ENCODE assay signal across 9 cellular contexts in genomic region chr2:28445448-28446258, GRCh38. TPM values are rescaled to one million over a fixed set of nuclear protein-coding genes. Genes with fewer than 3 reads are reported as not detected.
DNase-seq lines count a peak whose midpoint lies in the region; ATAC-seq and TF ChIP-seq lines count a peak whose summit lies in the region.
"Had no signal": no experiment of that assay in that cellular context is flagged by ENCODE, and none has a peak within 500 bp of the region (broad histone marks: within the 10 kb centered on the region; RNA-seq: fewer than 3 reads in every experiment).

No MANE protein-coding gene starts in this region.

- H3K9me2 ChIP-seq in hepatocyte (replicated peaks; ENCODE audit: insufficient read depth) = no peaks in the 10 kb centered on the region

- no peaks in the 10 kb centered on the region for H3K9me3 Mint-ChIP-seq in activated naive CD4-positive, alpha-beta T cell treated with anti-CD3 and anti-CD28 coated beads, Interleukin-2, amount 10 ng/mL, durations not matched to agents 7 days and 5 days
- peaks cover 6% of the 10 kb centered on the region for H3K9me3 Mint-ChIP-seq in activated T-cell treated with anti-CD3 and anti-CD28 coated beads, Interleukin-2, amount 50 U/mL, for 24 hours
- H3K9me3 Mint-ChIP-seq in CD4-positive, alpha-beta memory T cell = peaks cover 0 to 2% (median 0%) of the 10 kb centered on the region in 8 donors

- H3K36me3 Mint-ChIP-seq in activated naive CD4-positive, alpha-beta T cell treated with anti-CD3 and anti-CD28 coated beads, Interleukin-2, amount 10 ng/mL, durations not matched to agents 7 days and 5 days = no peaks in the 10 kb centered on the region
- H3K36me3 Mint-ChIP-seq in activated T-cell treated with anti-CD3 and anti-CD28 coated beads, Interleukin-2, amount 50 U/mL, for 24 hours (ENCODE audit: low read depth) = no peaks in the 10 kb centered on the region
- no peaks in the 10 kb centered on the region for H3K36me3 Mint-ChIP-seq in CD4-positive, alpha-beta memory T cell

- H3K4me3 ChIP-seq in hepatocyte = no peak overlapping the region
- no peak overlapping the region for H3K4me3 ChIP-seq in CD4-positive, alpha-beta memory T cell (ENCODE audit: low read length in 2 of 2)

- H3K4me1 Mint-ChIP-seq in activated naive CD4-positive, alpha-beta T cell treated with anti-CD3 and anti-CD28 coated beads, Interleukin-2, amount 10 ng/mL, durations not matched to agents 7 days and 5 days = peaks cover 30% of the 10 kb centered on the region
- peaks cover 82% of the 10 kb centered on the region for H3K4me1 Mint-ChIP-seq in activated T-cell treated with anti-CD3 and anti-CD28 coated beads, Interleukin-2, amount 50 U/mL, for 24 hours (ENCODE audit: low read depth)
- peaks cover 0 to 17% (median 5%) of the 10 kb centered on the region in 4 donors for H3K4me1 Mint-ChIP-seq in CD4-positive, alpha-beta memory T cell

- POLR2A ChIA-PET in CD4-positive, alpha-beta memory T cell (lab: Charles Lee; ENCODE audit: partially characterized antibody) = interaction anchor here (0.9 kb wide), 1 partner anchor 54 kb away, joined by 3 read pairs; no protein-coding TSS in a partner anchor

- 53% methylated on average over 7 of the region's 7 CpGs for WGBS in hepatocyte (ENCODE audit: low lambda C conversion rate, missing lambda C conversion rate)

- ATAC-seq in Right ventricle myocardium inferior (no peak), HG02623 (IDR thresholded peaks at IDR 0.05; ENCODE audit: unreplicated experiment) (no peak)

- peak overlapping the region; percentile 72 for H3K27ac ChIP-seq in hepatocyte
- no peak overlapping the region for H3K27ac ChIP-seq in CD4-positive, alpha-beta memory T cell (ENCODE audit: low read depth, low read length)
- H3K27ac ChIP-seq: HL-60 had no signal

- peaks cover 3% of the 10 kb centered on the region for H3K4me1 ChIP-seq in hepatocyte (ENCODE audit: insufficient read depth)
- peaks cover 6% of the 10 kb centered on the region for H3K4me1 ChIP-seq in CD4-positive, alpha-beta memory T cell (ENCODE audit: insufficient read depth, low read length)

- H3K36me3 ChIP-seq in hepatocyte (replicated peaks; ENCODE audit: insufficient read depth, low read depth) = no peaks in the 10 kb centered on the region
- no peaks in the 10 kb centered on the region for H3K36me3 ChIP-seq in CD4-positive, alpha-beta memory T cell (ENCODE audit: insufficient read depth, low read length)

- DNase-seq in activated naive CD4-positive, alpha-beta T cell treated with Interleukin-2 at 50 U/mL for 16 hours = peak; percentile 65
- no peak for DNase-seq in activated naive CD4-positive, alpha-beta T cell treated with anti-CD3 and anti-CD28 coated beads, Interleukin-2, amount 10 ng/mL, durations not matched to agents 7 days and 5 days
- peak; percentile 74 for DNase-seq in activated T-cell treated with anti-CD3 and anti-CD28 coated beads, Interleukin-2, amount 50 U/mL, for 24 hours
- DNase-seq in hepatocyte (ENCODE audit: low spot score) (peak; percentile 74), stromal cell of bone marrow (ENCODE audit: low read depth) (peak; percentile 98), Right ventricle myocardium inferior (ENCODE audit: missing footprints) (no peak)
- DNase-seq in CD4-positive, alpha-beta memory T cell = no peak

- H3K27me3 ChIP-seq in hepatocyte = no peaks in the 10 kb centered on the region
- no peaks in the 10 kb centered on the region for H3K27me3 ChIP-seq in CD4-positive, alpha-beta memory T cell (ENCODE audit: insufficient read depth, low read length)

- CTCF ChIA-PET in activated naive CD4-positive, alpha-beta T cell treated with anti-CD3 and anti-CD28 coated beads, Interleukin-2, amount 10 ng/mL, durations not matched to agents 7 days and 5 days (lab: Charles Lee) = interaction anchor here (1.3 kb wide), 1 partner anchor 54 kb away, joined by 4 read pairs; no protein-coding TSS in a partner anchor
- CTCF ChIA-PET in CD4-positive, alpha-beta memory T cell (lab: Charles Lee; ENCODE audit: partially characterized antibody) = no interaction called here

- no peak for TF ChIP-seq CTCF in hepatocyte (IDR thresholded peaks at IDR 0.05; ENCODE audit: poor library complexity)

- intact Hi-C loops in Right ventricle myocardium inferior (cut with DNase I) = no loop called here
- intact Hi-C loops in CD4-positive, alpha-beta memory T cell (cut with micrococcal nuclease) = no loop called here

- no peak overlapping the region for H3K27ac Mint-ChIP-seq in activated naive CD4-positive, alpha-beta T cell treated with anti-CD3 and anti-CD28 coated beads, Interleukin-2, amount 10 ng/mL, durations not matched to agents 7 days and 5 days
- H3K27ac Mint-ChIP-seq in activated T-cell treated with anti-CD3 and anti-CD28 coated beads, Interleukin-2, amount 50 U/mL, for 24 hours = peak overlapping the region; percentile 96
- H3K27ac Mint-ChIP-seq in CD4-positive, alpha-beta memory T cell = no peak overlapping the region

- H4K20me1 ChIP-seq in hepatocyte (ENCODE audit: insufficient read depth, poor library complexity, severe bottlenecking) = no peaks in the 10 kb centered on the region

- peaks cover 3% of the 10 kb centered on the region for H3K27me3 Mint-ChIP-seq in activated naive CD4-positive, alpha-beta T cell treated with anti-CD3 and anti-CD28 coated beads, Interleukin-2, amount 10 ng/mL, durations not matched to agents 7 days and 5 days
- no peaks in the 10 kb centered on the region for H3K27me3 Mint-ChIP-seq in activated T-cell treated with anti-CD3 and anti-CD28 coated beads, Interleukin-2, amount 50 U/mL, for 24 hours
- peaks cover 0 to 2% of the 10 kb centered on the region in 2 donors for H3K27me3 Mint-ChIP-seq in CD4-positive, alpha-beta memory T cell

- H3K4me2 ChIP-seq in hepatocyte = no peak overlapping the region

- no peaks in the 10 kb centered on the region for H3K79me2 ChIP-seq in hepatocyte

- no peaks in the 10 kb centered on the region for H3K9me3 ChIP-seq in hepatocyte (ENCODE audit: low read depth)
- no peaks in the 10 kb centered on the region for H3K9me3 ChIP-seq in CD4-positive, alpha-beta memory T cell (ENCODE audit: control insufficient read depth in 1 of 2, low read length in 2 of 2)

- H2AFZ ChIP-seq in hepatocyte = no peak overlapping the region

- no peak overlapping the region for H3K4me3 Mint-ChIP-seq in activated naive CD4-positive, alpha-beta T cell treated with anti-CD3 and anti-CD28 coated beads, Interleukin-2, amount 10 ng/mL, durations not matched to agents 7 days and 5 days
- H3K4me3 Mint-ChIP-seq in activated T-cell treated with anti-CD3 and anti-CD28 coated beads, Interleukin-2, amount 50 U/mL, for 24 hours = peak overlapping the region; percentile 35
- H3K4me3 Mint-ChIP-seq in CD4-positive, alpha-beta memory T cell = no peak overlapping the region

RNA-seq across cellular contexts. Expression of gene PLB1, which starts 50.2 kb away (rescaled TPM):
- total RNA-seq in hepatocyte (19.2 and 21.7 TPM in 2 replicates), Right ventricle myocardium inferior (3.0 TPM)
- polyA plus RNA-seq in hepatocyte = 19.7 and 20.5 TPM in 2 replicates
- under 1 TPM; 0.38 to 0.75 TPM for total RNA-seq in CD4-positive, alpha-beta memory T cell
- under 1 TPM; 0.88 to 0.91 TPM for polyA plus RNA-seq in CD4-positive, alpha-beta memory T cell

RNA-seq across cellular contexts. Expression of gene FOSL2, which starts 53.0 kb away (rescaled TPM):
- total RNA-seq in hepatocyte (148 and 164 TPM in 2 replicates), Right ventricle myocardium inferior (48.5 TPM)
- polyA plus RNA-seq in hepatocyte = 84.0 and 91.1 TPM in 2 replicates
- 1 to 10 TPM; 6.6 to 6.7 TPM for total RNA-seq in CD4-positive, alpha-beta memory T cell
- 1 to 10 TPM; 4.7 to 5.0 TPM for polyA plus RNA-seq in CD4-positive, alpha-beta memory T cell

Comparison
In these comparisons a context has a peak if more than half of its experiments do, and no peak if none do; other contexts are left out.
1. DNase-seq: peak in activated naive CD4-positive, alpha-beta T cell treated with Interleukin-2 at 50 U/mL for 16 hours (single experiment), activated T-cell treated with anti-CD3 and anti-CD28 coated beads, Interleukin-2, amount 50 U/mL, for 24 hours (single experiment), hepatocyte (single experiment) and stromal cell of bone marrow (single experiment); none in activated naive CD4-positive, alpha-beta T cell treated with anti-CD3 and anti-CD28 coated beads, Interleukin-2, amount 10 ng/mL, durations not matched to agents 7 days and 5 days (single experiment), Right ventricle myocardium inferior (single experiment) and CD4-positive, alpha-beta memory T cell (0 of 5).